Comparison of ENCODE assay signal across 9 cellular contexts in genomic region chr3:184082034-184082433, GRCh38. TPM values are rescaled to one million over a fixed set of nuclear protein-coding genes. Genes with fewer than 3 reads are reported as not detected.
"Had no signal": no experiment of that assay in that cellular context is flagged by ENCODE, and none has a peak within 500 bp of the region (broad histone marks: within the 10 kb centered on the region; RNA-seq: fewer than 3 reads in every experiment).

No MANE protein-coding gene starts in this region.

- H3K4me3 ChIP-seq: GM23338 had no signal

- DNase-seq: H9, HCEC 1CT, IMR-90, KBM-7 had no signal

- H3K27ac ChIP-seq: HL-60 had no signal

- FAIRE-seq: H1, H54 had no signal

- H2AFZ ChIP-seq: GM23338 had no signal

- ATAC-seq: GM23338 had no signal

- H3K4me2 ChIP-seq: GM23338 had no signal

RNA-seq across cellular contexts. Expression of gene HTR3E, which starts 14.8 kb away (rescaled TPM):
- total RNA-seq: GM23338, H1, H9, HT1080, IMR-90 had no signal
- polyA plus RNA-seq: GM23338, H1, IMR-90 had no signal

RNA-seq across cellular contexts. Expression of gene HTR3C, which starts 29.2 kb away (rescaled TPM):
- total RNA-seq: GM23338, H1, H9, HT1080, IMR-90 had no signal
- polyA plus RNA-seq: GM23338, IMR-90 had no signal

RNA-seq across cellular contexts. Expression of gene HTR3D, which starts 50.5 kb away (rescaled TPM):
- total RNA-seq: GM23338, H1, H9, HT1080, IMR-90 had no signal
- polyA plus RNA-seq: GM23338, H1, IMR-90 had no signal
